In the genomic region with DNA sequence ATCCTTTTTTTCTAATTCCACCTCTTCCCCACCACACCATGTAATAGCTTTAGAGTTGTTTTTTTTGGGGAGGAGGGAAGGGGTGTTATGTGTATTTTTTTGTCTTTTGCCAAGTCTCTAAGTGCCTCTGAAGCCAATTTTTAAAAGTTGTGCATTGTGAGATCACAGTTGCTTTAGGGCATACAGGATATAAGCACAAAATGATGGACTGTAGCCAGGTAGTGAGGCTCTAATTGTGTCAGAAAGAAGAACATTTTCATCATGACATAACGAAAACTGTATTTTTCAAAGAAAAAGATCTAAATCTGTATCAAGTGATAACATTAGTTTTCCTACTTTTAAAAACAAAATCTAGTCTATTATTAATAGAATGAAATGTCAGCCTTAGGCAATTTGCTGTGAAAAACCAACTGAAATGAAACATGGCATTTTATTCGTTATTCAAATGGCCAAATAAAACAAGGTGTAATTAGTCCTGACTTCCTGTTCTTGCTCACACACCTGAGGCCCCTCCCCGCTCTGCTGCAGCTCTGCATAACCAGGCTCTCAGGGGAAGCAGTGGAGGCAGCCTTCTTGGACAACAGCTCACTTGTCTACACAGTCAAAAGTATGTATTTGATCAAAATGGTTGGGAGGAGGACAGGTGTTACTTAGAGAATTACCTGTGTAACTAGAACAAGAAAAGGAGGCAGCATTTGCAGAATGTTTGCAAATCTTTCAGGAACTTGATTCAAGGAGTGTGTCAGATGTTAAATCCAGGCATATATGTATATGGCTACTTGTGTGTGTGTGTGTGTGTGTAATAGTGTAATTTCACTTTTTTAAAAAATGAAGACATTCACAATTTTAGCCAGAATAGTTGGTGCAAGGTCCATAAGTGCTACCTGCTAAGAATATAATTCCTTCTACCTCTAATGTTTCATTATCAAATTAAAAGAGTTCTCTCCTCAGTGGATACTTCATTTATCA, we compare ENCODE assay signal across 12 cellular contexts.
DNase-seq lines count a peak whose midpoint lies in the region; FAIRE-seq and TF ChIP-seq lines count a peak whose summit lies in the region.
"Had no signal": no experiment of that assay in that cellular context is flagged by ENCODE, and none has a peak within 500 bp of the region (broad histone marks: within the 10 kb centered on the region; RNA-seq: fewer than 3 reads in every experiment).

No MANE protein-coding gene starts in this region.

- no peaks in the 10 kb centered on the region for H3K36me3 ChIP-seq in keratinocyte (ENCODE audit: control insufficient read depth in 2 of 2, extremely low read depth in 1 of 2, insufficient read depth in 2 of 2, low read length in 2 of 2)
- H3K36me3 ChIP-seq in transverse colon, result no peaks in the 10 kb centered on the region
- H3K36me3 ChIP-seq in esophagus muscularis mucosa, result no peaks in the 10 kb centered on the region

- 37 to 43% methylated on average over 3 of the region's 3 CpGs for WGBS in transverse colon (ENCODE audit: low coverage in 1 of 2), 2 donors
- WGBS in esophagus muscularis mucosa, result 90% methylated on average over 3 of the region's 3 CpGs

- H3K9me3 ChIP-seq in keratinocyte (ENCODE audit: control insufficient read depth, low read depth, low read length), result no peaks in the 10 kb centered on the region
- no peaks in the 10 kb centered on the region for H3K9me3 ChIP-seq in transverse colon
- H3K9me3 ChIP-seq in esophagus muscularis mucosa, result no peaks in the 10 kb centered on the region

- no peaks in the 10 kb centered on the region for H3K27me3 ChIP-seq in keratinocyte (ENCODE audit: control insufficient read depth, extremely low read depth, insufficient read depth, low read length)
- H3K27me3 ChIP-seq in transverse colon, result no peaks in the 10 kb centered on the region
- H3K27me3 ChIP-seq in esophagus muscularis mucosa, result no peaks in the 10 kb centered on the region
- H3K27me3 ChIP-seq: body of pancreas had no signal

- H3K9me1 ChIP-seq in keratinocyte (ENCODE audit: control insufficient read depth, extremely low read depth, insufficient read depth, low read length), result no peaks in the 10 kb centered on the region

- H3K4me1 ChIP-seq in keratinocyte (ENCODE audit: control insufficient read depth, extremely low read depth, insufficient read depth, low read length) (peaks cover 31% of the 10 kb centered on the region), transverse colon (peaks cover 0 to 31% (median 13%) of the 10 kb centered on the region in 4 donors), esophagus muscularis mucosa (peaks cover 0 to 4% (median 0%) of the 10 kb centered on the region in 4 donors)
- H3K4me1 ChIP-seq: body of pancreas had no signal

- TF ChIP-seq EP300 in transverse colon (IDR thresholded peaks at IDR 0.05; ENCODE audit: low read depth) (no peak), esophagus muscularis mucosa (IDR thresholded peaks at IDR 0.05) (no peak)

- intact Hi-C loops in transverse colon (cut with DNase I; ENCODE audit: low total_unique reads) (no loop called here), esophagus muscularis mucosa (cut with DNase I) (no loop called here)

- dilution Hi-C loops in keratinocyte (cut with MboI; ENCODE audit: extremely low pct_ligation_motif_present, low sequenced_read_pairs), result no loop called here

- H3K79me2 ChIP-seq in keratinocyte (ENCODE audit: control insufficient read depth, insufficient read depth, low read length), result no peaks in the 10 kb centered on the region

- peak; percentile 46 for DNase-seq in NCI-H2029 (lab: John Stamatoyannopoulos, UW)
- DNase-seq in RPMI8226, result peak; percentile 3
- DNase-seq in keratinocyte (ENCODE audit: low read depth, low spot score), result no peak
- DNase-seq in transverse colon, result peak; percentile 80
- DNase-seq in DMS 273 (lab: John Stamatoyannopoulos, UW; ENCODE audit: unreplicated experiment), result no peak
- DNase-seq in NCI-H146 treated with DMSO at 0.1 percent for 48 hours (lab: John Stamatoyannopoulos, UW; ENCODE audit: unreplicated experiment), result no peak
- no peak for DNase-seq in esophagus muscularis mucosa (ENCODE audit: extremely low spot score)
- DNase-seq: activated B cell treated with CpG ODN at 0.5 μM for 24 hours, body of pancreas, NCI-H2107 had no signal

- FAIRE-seq in keratinocyte (lab: Jason Lieb, UNC), result peak; percentile 92
- FAIRE-seq: H54, HepG2 had no signal

- in situ Hi-C loops in transverse colon (cut with MboI; ENCODE audit: low pct_ligation_motif_present in 1 of 4, low pct_unique_long_range_greater_than_20kb in 1 of 4, low sequenced_read_pairs in 3 of 4), result no loop called here

- H3K4me3 ChIP-seq in keratinocyte (ENCODE audit: control insufficient read depth in 2 of 3, extremely low read depth in 1 of 3, insufficient read depth in 2 of 3, low read depth in 1 of 3, low read length in 3 of 3) (peak overlapping the region; percentile 15 to 60 (median 53)), transverse colon (peak overlapping the region in 3 of 4 donors; percentile 30 to 46 (median 37)), esophagus muscularis mucosa (no peak overlapping the region)
- H3K4me3 ChIP-seq: body of pancreas had no signal

- peak overlapping the region; percentile 77 for H2AFZ ChIP-seq in keratinocyte (ENCODE audit: control insufficient read depth, low read length)

- TF ChIP-seq POLR2A in transverse colon (IDR thresholded peaks at IDR 0.05), result peak; percentile 78
- no peak for TF ChIP-seq POLR2A in esophagus muscularis mucosa (IDR thresholded peaks at IDR 0.05; ENCODE audit: low read depth)

- peak overlapping the region; percentile 40 for H3K9ac ChIP-seq in keratinocyte (ENCODE audit: control insufficient read depth, extremely low read depth, insufficient read depth, low read length)

- TF ChIP-seq CTCF in keratinocyte (optimal IDR thresholded peaks at IDR 0.05 in 1 of 3, IDR thresholded peaks at IDR 0.05 in 1 of 3, conservative IDR thresholded peaks at IDR 0.05 in 1 of 3; ENCODE audit: extremely low read depth in 1 of 3, insufficient read depth in 2 of 3, low read length in 3 of 3) (no peak), transverse colon (IDR thresholded peaks at IDR 0.05) (no peak), esophagus muscularis mucosa (IDR thresholded peaks at IDR 0.05) (no peak)

- H3K27ac ChIP-seq in keratinocyte (ENCODE audit: control insufficient read depth, insufficient read depth, low read length) (peak overlapping the region; percentile 58), transverse colon (peak overlapping the region; percentile 58 to 80 (median 70)), esophagus muscularis mucosa (replicated peaks in 1 of 4) (no peak overlapping the region)
- H3K27ac ChIP-seq: body of pancreas had no signal

- peak overlapping the region; percentile 80 for H3K4me2 ChIP-seq in keratinocyte (ENCODE audit: control insufficient read depth, extremely low read depth, insufficient read depth, low read depth, low read length)

- no peaks in the 10 kb centered on the region for H4K20me1 ChIP-seq in keratinocyte (ENCODE audit: control insufficient read depth, extremely low read depth, insufficient read depth, low read length)

Comparison
In these comparisons a context has a peak if more than half of its experiments do, and no peak if none do; other contexts are left out.
1. DNase-seq: peak in NCI-H2029 (single experiment), RPMI8226 (single experiment) and transverse colon (single experiment); none in keratinocyte (single experiment), DMS 273 (single experiment), NCI-H146 treated with DMSO at 0.1 percent for 48 hours (single experiment) and esophagus muscularis mucosa (single experiment).
2. H3K27ac ChIP-seq: peak in keratinocyte (single experiment) and transverse colon (4 of 4); none in esophagus muscularis mucosa (0 of 4).
3. H3K4me3 ChIP-seq: peak in keratinocyte (3 of 3) and transverse colon (3 of 4); none in esophagus muscularis mucosa (0 of 4).